2 cellular contexts compared by ENCODE assay signal in the genomic region with DNA sequence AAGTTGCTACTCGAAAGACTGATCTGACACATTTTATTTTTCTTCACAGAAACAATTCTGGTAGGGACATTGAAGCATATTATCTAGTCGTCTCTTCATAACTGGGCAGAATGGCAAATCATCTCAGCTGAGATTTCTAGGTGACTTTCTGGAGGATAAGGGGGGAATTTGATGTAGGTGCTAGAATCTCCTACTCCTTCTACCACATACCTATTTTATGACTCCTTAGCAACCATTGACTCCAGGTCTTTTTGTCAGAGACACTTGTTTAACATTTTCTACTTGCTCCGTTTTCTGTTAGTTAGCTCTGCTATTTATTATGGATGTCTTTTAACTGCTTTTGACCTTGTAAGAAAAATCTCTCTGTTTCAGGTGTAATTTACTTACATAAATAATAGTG.
TF ChIP-seq lines count a peak whose summit lies in the region.

No MANE protein-coding gene starts in this region.

TF ChIP-seq in HCT116, 20 proteins besides CTCF, POLR2A, EP300 and RAD21 (continued from another document):
- TF ChIP-seq REST (IDR thresholded peaks at IDR 0.05; ENCODE audit: low read depth), result no peak
- TF ChIP-seq, protein P1, sequence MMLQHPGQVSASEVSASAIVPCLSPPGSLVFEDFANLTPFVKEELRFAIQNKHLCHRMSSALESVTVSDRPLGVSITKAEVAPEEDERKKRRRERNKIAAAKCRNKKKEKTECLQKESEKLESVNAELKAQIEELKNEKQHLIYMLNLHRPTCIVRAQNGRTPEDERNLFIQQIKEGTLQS (IDR thresholded peaks at IDR 0.05), result no peak
- no peak for TF ChIP-seq SP1 (IDR thresholded peaks at IDR 0.05; ENCODE audit: low read depth)
- no peak for TF ChIP-seq EGR1 (IDR thresholded peaks at IDR 0.05; ENCODE audit: low read depth)
- TF ChIP-seq POLR2AphosphoS5 (IDR thresholded peaks at IDR 0.05; ENCODE audit: low read depth, low read length), result no peak
- no peak for TF ChIP-seq ELF1 (IDR thresholded peaks at IDR 0.05; ENCODE audit: borderline replicate concordance, low read depth)
- TF ChIP-seq, protein P2, sequence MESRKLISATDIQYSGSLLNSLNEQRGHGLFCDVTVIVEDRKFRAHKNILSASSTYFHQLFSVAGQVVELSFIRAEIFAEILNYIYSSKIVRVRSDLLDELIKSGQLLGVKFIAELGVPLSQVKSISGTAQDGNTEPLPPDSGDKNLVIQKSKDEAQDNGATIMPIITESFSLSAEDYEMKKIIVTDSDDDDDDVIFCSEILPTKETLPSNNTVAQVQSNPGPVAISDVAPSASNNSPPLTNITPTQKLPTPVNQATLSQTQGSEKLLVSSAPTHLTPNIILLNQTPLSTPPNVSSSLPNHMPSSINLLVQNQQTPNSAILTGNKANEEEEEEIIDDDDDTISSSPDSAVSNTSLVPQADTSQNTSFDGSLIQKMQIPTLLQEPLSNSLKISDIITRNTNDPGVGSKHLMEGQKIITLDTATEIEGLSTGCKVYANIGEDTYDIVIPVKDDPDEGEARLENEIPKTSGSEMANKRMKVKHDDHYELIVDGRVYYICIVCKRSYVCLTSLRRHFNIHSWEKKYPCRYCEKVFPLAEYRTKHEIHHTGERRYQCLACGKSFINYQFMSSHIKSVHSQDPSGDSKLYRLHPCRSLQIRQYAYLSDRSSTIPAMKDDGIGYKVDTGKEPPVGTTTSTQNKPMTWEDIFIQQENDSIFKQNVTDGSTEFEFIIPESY (IDR thresholded peaks at IDR 0.05; ENCODE audit: extremely low read depth, insufficient replicate concordance, low read length), result no peak
- no peak for TF ChIP-seq EZH2 (IDR thresholded peaks at IDR 0.05)
- no peak for TF ChIP-seq FOSL1 (IDR thresholded peaks at IDR 0.05; ENCODE audit: low read depth)
- no peak for TF ChIP-seq SIN3A (IDR thresholded peaks at IDR 0.05; ENCODE audit: low read depth)
- no peak for TF ChIP-seq YY1 (IDR thresholded peaks at IDR 0.05; ENCODE audit: extremely low read depth, insufficient replicate concordance, low read depth, low read length)
- TF ChIP-seq CEBPB (IDR thresholded peaks at IDR 0.05; ENCODE audit: low read depth), result no peak
- TF ChIP-seq EZH2phosphoT487 (IDR thresholded peaks at IDR 0.05; ENCODE audit: borderline replicate concordance), result no peak

TF ChIP-seq in SK-N-SH, 30 proteins besides CTCF, POLR2A, EP300 and RAD21 (continued from another document):
- TF ChIP-seq MXI1 (IDR thresholded peaks at IDR 0.05; ENCODE audit: low read depth, low read length), result no peak
- TF ChIP-seq YY1 (IDR thresholded peaks at IDR 0.05; ENCODE audit: low read depth), result no peak
- TF ChIP-seq GATA2 (CRISPR knock-in tag; IDR thresholded peaks at IDR 0.05), result no peak
